6 cellular contexts compared by ENCODE assay signal in genomic region chr16:22652463-22652845, GRCh38.
"Had no signal": no experiment of that assay in that cellular context is flagged by ENCODE, and none has a peak within 500 bp of the region (broad histone marks: within the 10 kb centered on the region; RNA-seq: fewer than 3 reads in every experiment).

No MANE protein-coding gene starts in this region.

- ATAC-seq: GM23338, HCT116, K562 had no signal

- H3K4me1 Mint-ChIP-seq: GM23338 had no signal

- H3K36me3 ChIP-seq: HAP-1 had no signal

- H3K9me3 Mint-ChIP-seq: GM23338, HFFc6 had no signal

- H3K9me3 ChIP-seq: HAP-1 had no signal

- DNase-seq: HFFc6, IMR-90 had no signal

- H3K27ac Mint-ChIP-seq: GM23338, HFFc6 had no signal

- H3K4me1 ChIP-seq: HAP-1 had no signal

- H3K4me3 ChIP-seq: GM23338, HAP-1, K562 had no signal

- H3K4me3 Mint-ChIP-seq: GM23338, HFFc6 had no signal
